ENCODE assay signal across 18 cellular contexts in the genomic region with DNA sequence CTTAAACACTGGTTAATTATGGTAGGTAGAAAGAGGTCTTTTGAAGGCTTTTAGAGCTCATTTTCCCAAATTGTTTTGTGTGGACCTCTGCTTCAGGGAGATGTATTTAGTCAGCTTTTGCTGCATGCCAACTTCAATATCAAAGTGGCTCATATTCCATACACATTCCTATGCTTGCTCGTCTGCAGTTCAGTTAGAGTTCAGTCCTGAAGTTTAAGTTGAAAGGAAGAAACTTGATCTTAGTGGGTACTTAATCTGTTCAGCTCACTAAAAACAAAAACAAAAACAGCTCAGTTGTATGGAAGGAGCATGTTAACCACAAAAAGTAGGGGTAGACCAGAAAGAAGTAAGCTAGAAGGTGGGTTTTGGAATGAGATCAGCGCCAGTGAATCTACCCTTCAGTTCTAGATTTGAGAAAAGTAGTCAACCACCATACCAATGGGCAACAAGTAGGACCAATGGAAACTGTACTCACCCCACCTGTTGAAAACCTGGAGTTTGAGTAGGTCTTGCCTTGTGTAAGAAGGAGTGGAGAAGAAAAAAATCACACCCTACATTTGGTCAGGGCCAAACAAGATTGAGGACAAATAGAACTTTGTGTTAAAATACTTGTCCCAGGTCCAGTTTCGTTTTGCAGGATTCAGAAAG.
"Had no signal": no experiment of that assay in that cellular context is flagged by ENCODE, and none has a peak within 500 bp of the region (broad histone marks: within the 10 kb centered on the region; RNA-seq: fewer than 3 reads in every experiment).

No MANE protein-coding gene starts in this region.

- DNase-seq: activated CD4-positive, alpha-beta T cell treated with anti-CD3 and anti-CD28 coated beads for 48 hours; activated CD8-positive, alpha-beta memory T cell treated with anti-CD3 and anti-CD28 coated beads, Interleukin-2, amount 50 U/mL, for 48 hours; activated CD8-positive, alpha-beta T cell treated with anti-CD3 and anti-CD28 coated beads, Interleukin-2, amount 10 ng/mL, durations not matched to agents 7 days and 5 days; activated naive CD4-positive, alpha-beta T cell; activated naive CD8-positive, alpha-beta T cell treated with anti-CD3 and anti-CD28 coated beads, Interleukin-2, amount 50 U/mL, for 24 hours; body of pancreas; cerebellar nuclear complex; dorsolateral prefrontal cortex; left ventricle myocardium superior; mesenchymal stem cell; ovary; small intestine; stimulated activated naive B cell treated with anti-CD40 and anti-IgM and Interleukin-4, amounts not matched to agents 10 μg/mL and 1 μg/mL and 100 μg/mL, for 72 hours had no signal

- H3K27me3 ChIP-seq: body of pancreas, dorsolateral prefrontal cortex, ovary, suprapubic skin had no signal

- H3K4me1 ChIP-seq: suprapubic skin had no signal

- FAIRE-seq: frontal cortex, keratinocyte, small intestine had no signal

- H3K27ac ChIP-seq: body of pancreas, dorsolateral prefrontal cortex, ovary, suprapubic skin had no signal

- H3K4me3 Mint-ChIP-seq: activated CD8-positive, alpha-beta T cell treated with anti-CD3 and anti-CD28 coated beads, Interleukin-2, amount 10 ng/mL, durations not matched to agents 7 days and 5 days; activated naive CD8-positive, alpha-beta T cell treated with anti-CD3 and anti-CD28 coated beads, Interleukin-2, amount 50 U/mL, for 24 hours; stimulated activated naive B cell treated with anti-CD40 and anti-IgM and Interleukin-4, amounts not matched to agents 10 μg/mL and 1 μg/mL and 100 μg/mL, for 72 hours; type B pancreatic cell had no signal

- H3K36me3 Mint-ChIP-seq: stimulated activated naive B cell treated with anti-CD40 and anti-IgM and Interleukin-4, amounts not matched to agents 10 μg/mL and 1 μg/mL and 100 μg/mL, for 72 hours; type B pancreatic cell had no signal

- H3K9me3 ChIP-seq: body of pancreas, ovary, suprapubic skin had no signal

- H3K27ac Mint-ChIP-seq: activated CD8-positive, alpha-beta T cell treated with anti-CD3 and anti-CD28 coated beads, Interleukin-2, amount 10 ng/mL, durations not matched to agents 7 days and 5 days; activated naive CD8-positive, alpha-beta T cell treated with anti-CD3 and anti-CD28 coated beads, Interleukin-2, amount 50 U/mL, for 24 hours; stimulated activated naive B cell treated with anti-CD40 and anti-IgM and Interleukin-4, amounts not matched to agents 10 μg/mL and 1 μg/mL and 100 μg/mL, for 72 hours; type B pancreatic cell had no signal

- H3K4me3 ChIP-seq: body of pancreas, dorsolateral prefrontal cortex, ovary, suprapubic skin had no signal

- H3K9me3 Mint-ChIP-seq: activated naive CD8-positive, alpha-beta T cell treated with anti-CD3 and anti-CD28 coated beads, Interleukin-2, amount 50 U/mL, for 24 hours; stimulated activated naive B cell treated with anti-CD40 and anti-IgM and Interleukin-4, amounts not matched to agents 10 μg/mL and 1 μg/mL and 100 μg/mL, for 72 hours; type B pancreatic cell had no signal

- H3K36me3 ChIP-seq: ovary, suprapubic skin had no signal

- ATAC-seq: activated CD8-positive, alpha-beta T cell treated with anti-CD3 and anti-CD28 coated beads, Interleukin-2, amount 10 ng/mL, durations not matched to agents 7 days and 5 days; activated naive CD8-positive, alpha-beta T cell treated with anti-CD3 and anti-CD28 coated beads, Interleukin-2, amount 50 U/mL, for 24 hours; body of pancreas; esophagus mucosa; stimulated activated naive B cell treated with anti-CD40 and anti-IgM and Interleukin-4, amounts not matched to agents 10 μg/mL and 1 μg/mL and 100 μg/mL, for 72 hours had no signal

- H3K4me1 Mint-ChIP-seq: activated naive CD8-positive, alpha-beta T cell treated with anti-CD3 and anti-CD28 coated beads, Interleukin-2, amount 50 U/mL, for 24 hours; stimulated activated naive B cell treated with anti-CD40 and anti-IgM and Interleukin-4, amounts not matched to agents 10 μg/mL and 1 μg/mL and 100 μg/mL, for 72 hours had no signal
